ENCODE assay signal across 23 cellular contexts in genomic region chr14:50839696-50840095, GRCh38. TPM values are rescaled to one million over a fixed set of nuclear protein-coding genes. Genes with fewer than 3 reads are reported as not detected.
"Had no signal": no experiment of that assay in that cellular context is flagged by ENCODE, and none has a peak within 500 bp of the region (broad histone marks: within the 10 kb centered on the region; RNA-seq: fewer than 3 reads in every experiment).

No MANE protein-coding gene starts in this region.

- H3K27ac Mint-ChIP-seq: dendritic cell treated with granulocyte-macrophage colony-stimulating factor and Interleukin-4, amounts not matched to agents 40 ng/mL and 50 ng/mL, for 4 days; effector memory CD8-positive, alpha-beta T cell; natural killer cell; stimulated activated effector memory CD8-positive, alpha-beta T cell treated with anti-CD3 and anti-CD28 coated beads, Interleukin-12 subunit alpha, Interleukin-12 subunit beta, amount 100 ng/mL, for 72 hours; stimulated activated naive CD8-positive, alpha-beta T cell treated with anti-CD3 and anti-CD28 coated beads, Interleukin-15, Interleukin-2, amounts not matched to agents 100 ng/mL and 50 ng/mL, for 24 hours had no signal

- H3K9me3 Mint-ChIP-seq: dendritic cell treated with granulocyte-macrophage colony-stimulating factor and Interleukin-4, amounts not matched to agents 40 ng/mL and 50 ng/mL, for 4 days; effector memory CD8-positive, alpha-beta T cell; natural killer cell; neural crest cell; stimulated activated effector memory CD8-positive, alpha-beta T cell treated with anti-CD3 and anti-CD28 coated beads, Interleukin-12 subunit alpha, Interleukin-12 subunit beta, amount 100 ng/mL, for 72 hours; stimulated activated naive CD8-positive, alpha-beta T cell treated with anti-CD3 and anti-CD28 coated beads, Interleukin-15, Interleukin-2, amounts not matched to agents 100 ng/mL and 50 ng/mL, for 24 hours had no signal

- H3K27me3 Mint-ChIP-seq: dendritic cell treated with granulocyte-macrophage colony-stimulating factor and Interleukin-4, amounts not matched to agents 40 ng/mL and 50 ng/mL, for 4 days; stimulated activated naive CD8-positive, alpha-beta T cell treated with anti-CD3 and anti-CD28 coated beads, Interleukin-15, Interleukin-2, amounts not matched to agents 100 ng/mL and 50 ng/mL, for 24 hours had no signal

- DNase-seq: effector memory CD8-positive, alpha-beta T cell; glutamatergic neuron; islet precursor cell; mucosa of descending colon; natural killer cell; nucleus accumbens; ovary; right cardiac atrium; stimulated activated CD4-positive, alpha-beta T cell treated with anti-CD3 and anti-CD28 coated beads, Interleukin-4, amount 100 ng/mL, for 1 hour; stimulated activated CD8-positive, alpha-beta memory T cell treated with anti-CD3 and anti-CD28 coated beads, Interleukin-4, amount 100 ng/mL, for 48 hours; testis had no signal

- H3K4me3 Mint-ChIP-seq: dendritic cell treated with granulocyte-macrophage colony-stimulating factor and Interleukin-4, amounts not matched to agents 40 ng/mL and 50 ng/mL, for 4 days; effector memory CD8-positive, alpha-beta T cell; natural killer cell; neural crest cell; stimulated activated effector memory CD8-positive, alpha-beta T cell treated with anti-CD3 and anti-CD28 coated beads, Interleukin-12 subunit alpha, Interleukin-12 subunit beta, amount 100 ng/mL, for 72 hours; stimulated activated naive CD8-positive, alpha-beta T cell treated with anti-CD3 and anti-CD28 coated beads, Interleukin-15, Interleukin-2, amounts not matched to agents 100 ng/mL and 50 ng/mL, for 24 hours had no signal

- H3K4me1 ChIP-seq: esophagus muscularis mucosa, gastroesophageal sphincter, testis, tibial nerve had no signal

- ATAC-seq: effector memory CD8-positive, alpha-beta T cell; gastroesophageal sphincter; left lobe of liver; mucosa of descending colon; natural killer cell; right cardiac atrium had no signal

- H3K36me3 Mint-ChIP-seq: natural killer cell; stimulated activated effector memory CD8-positive, alpha-beta T cell treated with anti-CD3 and anti-CD28 coated beads, Interleukin-12 subunit alpha, Interleukin-12 subunit beta, amount 100 ng/mL, for 72 hours had no signal

- FAIRE-seq: colon had no signal

- H3K36me3 ChIP-seq: esophagus muscularis mucosa, gastroesophageal sphincter, ovary, tibial nerve had no signal

- H3K27ac ChIP-seq: epithelial cell of prostate, esophagus muscularis mucosa, gastroesophageal sphincter, ovary, testis, tibial nerve had no signal

- H3K4me3 ChIP-seq: esophagus muscularis mucosa, gastroesophageal sphincter, mucosa of descending colon, ovary, testis, tibial nerve had no signal

- H3K9me3 ChIP-seq: esophagus muscularis mucosa, gastroesophageal sphincter, mucosa of descending colon, ovary, testis, tibial nerve had no signal

- H3K27me3 ChIP-seq: esophagus muscularis mucosa, ovary, testis, tibial nerve had no signal

RNA-seq across cellular contexts. Expression of gene ABHD12B, which starts 32.2 kb away (rescaled TPM):
- total RNA-seq: esophagus muscularis mucosa, gastroesophageal sphincter, left lobe of liver, natural killer cell, posterior vena cava, right cardiac atrium, tibial nerve, ureter had no signal
- polyA plus RNA-seq: right cardiac atrium had no signal
